Comparison of ENCODE assay signal across 26 cellular contexts in the genomic region with DNA sequence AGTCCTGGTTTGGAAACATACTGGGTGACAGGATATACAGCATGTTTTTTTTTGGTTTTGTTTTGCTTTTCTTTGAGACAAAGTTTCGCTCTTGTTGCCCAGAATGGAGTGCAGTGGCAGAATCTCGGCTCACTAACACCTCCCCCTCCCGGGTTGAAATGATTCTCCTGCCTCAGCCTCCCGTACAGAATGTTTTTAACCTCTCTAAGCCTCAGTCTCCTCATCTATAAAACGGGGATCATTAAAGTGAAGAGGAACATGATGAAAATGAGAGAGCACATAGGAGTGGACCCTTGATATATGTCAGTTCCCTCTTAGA. TPM values are rescaled to one million over a fixed set of nuclear protein-coding genes. Genes with fewer than 3 reads are reported as not detected.
DNase-seq lines count a peak whose midpoint lies in the region; ATAC-seq and TF ChIP-seq lines count a peak whose summit lies in the region.
"Had no signal": no experiment of that assay in that cellular context is flagged by ENCODE, and none has a peak within 500 bp of the region (broad histone marks: within the 10 kb centered on the region; RNA-seq: fewer than 3 reads in every experiment).

No MANE protein-coding gene starts in this region.

- no peaks in the 10 kb centered on the region for H3K27me3 Mint-ChIP-seq in activated naive CD4-positive, alpha-beta T cell treated with anti-CD3 and anti-CD28 coated beads for 36 hours (ENCODE audit: low read depth)
- H3K27me3 Mint-ChIP-seq in T-helper 1 cell treated with Interleukin-12 subunit alpha and Interleukin-12 subunit beta and Interleukin-4 antibody, amounts not matched to agents 30 μg/mL and 1 μg/mL, for 36 hours (ENCODE audit: low read depth), result no peaks in the 10 kb centered on the region
- H3K27me3 Mint-ChIP-seq in activated naive CD8-positive, alpha-beta T cell treated with anti-CD3 and anti-CD28 coated beads, Interleukin-2, amount 10 ng/mL, durations not matched to agents 7 days and 5 days, result no peaks in the 10 kb centered on the region
- no peaks in the 10 kb centered on the region for H3K27me3 Mint-ChIP-seq in progenitor cell of endocrine pancreas

- H3K9me3 Mint-ChIP-seq in activated naive CD4-positive, alpha-beta T cell treated with anti-CD3 and anti-CD28 coated beads for 36 hours, result no peaks in the 10 kb centered on the region
- no peaks in the 10 kb centered on the region for H3K9me3 Mint-ChIP-seq in T-helper 1 cell treated with Interleukin-12 subunit alpha and Interleukin-12 subunit beta and Interleukin-4 antibody, amounts not matched to agents 30 μg/mL and 1 μg/mL, for 36 hours
- H3K9me3 Mint-ChIP-seq in activated naive CD8-positive, alpha-beta T cell treated with anti-CD3 and anti-CD28 coated beads, Interleukin-2, amount 10 ng/mL, durations not matched to agents 7 days and 5 days, result no peaks in the 10 kb centered on the region
- H3K9me3 Mint-ChIP-seq in progenitor cell of endocrine pancreas (ENCODE audit: low read depth), result no peaks in the 10 kb centered on the region
- H3K9me3 Mint-ChIP-seq: H9 had no signal

- intact Hi-C loops in activated naive CD4-positive, alpha-beta T cell treated with anti-CD3 and anti-CD28 coated beads for 36 hours (cut with micrococcal nuclease), result loop anchor here (2.0 kb wide), 1 partner anchor 43 kb away; no protein-coding TSS in a partner anchor

- POLR2A ChIA-PET in activated naive CD8-positive, alpha-beta T cell treated with anti-CD3 and anti-CD28 coated beads, Interleukin-2, amount 10 ng/mL, durations not matched to agents 7 days and 5 days (lab: Charles Lee), result no interaction called here

- no peak overlapping the region for H3K4me3 Mint-ChIP-seq in activated naive CD4-positive, alpha-beta T cell treated with anti-CD3 and anti-CD28 coated beads for 36 hours
- H3K4me3 Mint-ChIP-seq in T-helper 1 cell treated with Interleukin-12 subunit alpha and Interleukin-12 subunit beta and Interleukin-4 antibody, amounts not matched to agents 30 μg/mL and 1 μg/mL, for 36 hours, result peak overlapping the region; percentile 50
- H3K4me3 Mint-ChIP-seq in activated naive CD8-positive, alpha-beta T cell treated with anti-CD3 and anti-CD28 coated beads, Interleukin-2, amount 10 ng/mL, durations not matched to agents 7 days and 5 days, result peak overlapping the region; percentile 41
- H3K4me3 Mint-ChIP-seq in progenitor cell of endocrine pancreas (ENCODE audit: low read depth), result no peak overlapping the region
- H3K4me3 Mint-ChIP-seq: H9 had no signal

- H3K4me1 Mint-ChIP-seq in activated naive CD4-positive, alpha-beta T cell treated with anti-CD3 and anti-CD28 coated beads for 36 hours (ENCODE audit: low read depth), result peaks cover 64% of the 10 kb centered on the region
- H3K4me1 Mint-ChIP-seq in T-helper 1 cell treated with Interleukin-12 subunit alpha and Interleukin-12 subunit beta and Interleukin-4 antibody, amounts not matched to agents 30 μg/mL and 1 μg/mL, for 36 hours (ENCODE audit: low read depth), result peaks cover 36% of the 10 kb centered on the region
- peaks cover 41% of the 10 kb centered on the region for H3K4me1 Mint-ChIP-seq in activated naive CD8-positive, alpha-beta T cell treated with anti-CD3 and anti-CD28 coated beads, Interleukin-2, amount 10 ng/mL, durations not matched to agents 7 days and 5 days
- H3K4me1 Mint-ChIP-seq in progenitor cell of endocrine pancreas (ENCODE audit: low read depth), result peaks cover 7% of the 10 kb centered on the region

- H3K36me3 Mint-ChIP-seq in activated naive CD4-positive, alpha-beta T cell treated with anti-CD3 and anti-CD28 coated beads for 36 hours (ENCODE audit: low read depth), result peaks cover 18% of the 10 kb centered on the region
- H3K36me3 Mint-ChIP-seq in T-helper 1 cell treated with Interleukin-12 subunit alpha and Interleukin-12 subunit beta and Interleukin-4 antibody, amounts not matched to agents 30 μg/mL and 1 μg/mL, for 36 hours (ENCODE audit: low read depth), result peaks cover 28% of the 10 kb centered on the region
- H3K36me3 Mint-ChIP-seq in activated naive CD8-positive, alpha-beta T cell treated with anti-CD3 and anti-CD28 coated beads, Interleukin-2, amount 10 ng/mL, durations not matched to agents 7 days and 5 days, result peaks cover 26% of the 10 kb centered on the region
- H3K36me3 Mint-ChIP-seq in progenitor cell of endocrine pancreas (ENCODE audit: insufficient read depth), result peaks cover 13% of the 10 kb centered on the region

- peak overlapping the region; percentile 75 for H3K27ac Mint-ChIP-seq in activated naive CD4-positive, alpha-beta T cell treated with anti-CD3 and anti-CD28 coated beads for 36 hours
- H3K27ac Mint-ChIP-seq in T-helper 1 cell treated with Interleukin-12 subunit alpha and Interleukin-12 subunit beta and Interleukin-4 antibody, amounts not matched to agents 30 μg/mL and 1 μg/mL, for 36 hours, result peak overlapping the region; percentile 72
- peak overlapping the region; percentile 98 for H3K27ac Mint-ChIP-seq in activated naive CD8-positive, alpha-beta T cell treated with anti-CD3 and anti-CD28 coated beads, Interleukin-2, amount 10 ng/mL, durations not matched to agents 7 days and 5 days
- peak overlapping the region; percentile 41 for H3K27ac Mint-ChIP-seq in progenitor cell of endocrine pancreas

- ATAC-seq in activated naive CD8-positive, alpha-beta T cell treated with anti-CD3 and anti-CD28 coated beads, Interleukin-2, amount 10 ng/mL, durations not matched to agents 7 days and 5 days (ENCODE audit: low read depth), result no peak
- ATAC-seq in GM21447 (IDR thresholded peaks at IDR 0.05; ENCODE audit: unreplicated experiment) (no peak), GM19455 (IDR thresholded peaks at IDR 0.05; ENCODE audit: unreplicated experiment) (no peak), GM18873 (IDR thresholded peaks at IDR 0.05; ENCODE audit: low FRiP score, unreplicated experiment) (no peak)
- ATAC-seq: activated CD4-positive, CD25-positive, alpha-beta regulatory T cell treated with anti-CD3 and anti-CD28 coated beads, Interleukin-2, amount 50 U/mL, for 24 hours; left colon had no signal

- CTCF ChIA-PET in activated naive CD4-positive, alpha-beta T cell treated with anti-CD3 and anti-CD28 coated beads for 36 hours (lab: Charles Lee), result interaction anchor here (1.6 kb wide), 1 partner anchor 29 kb away, joined by 5 read pairs; the partner anchor contains the start of gene KLHL22

- peak; percentile 35 for DNase-seq in activated naive CD4-positive, alpha-beta T cell treated with anti-CD3 and anti-CD28 coated beads for 36 hours
- DNase-seq in activated naive CD4-positive, alpha-beta T cell (lab: John Stamatoyannopoulos, UW), result no peak
- no peak for DNase-seq in activated naive CD8-positive, alpha-beta T cell treated with anti-CD3 and anti-CD28 coated beads, Interleukin-2, amount 10 ng/mL, durations not matched to agents 7 days and 5 days
- DNase-seq in progenitor cell of endocrine pancreas (ENCODE audit: low spot score, unreplicated experiment), result no peak
- DNase-seq: ACHN; activated gamma-delta T cell; Calu3; dermis blood vessel endothelial cell; DMS79 treated with DMSO at 0.1 percent for 48 hours; GF-D8; H9; hippocampal formation; left colon; NCI-H1417 treated with DMSO at 0.1 percent for 48 hours; NCI-H2081; NCI-H2227 treated with DMSO at 0.1 percent for 48 hours; NCI-H69; SIG-M5; sigmoid colon; stimulated activated CD4-positive, alpha-beta T cell treated with anti-CD3 and anti-CD28 coated beads, Interleukin-4, amount 100 ng/mL, for 4 hours; stimulated activated naive CD4-positive, alpha-beta T cell treated with Interleukin-2 at 50 U/mL for 16 hours had no signal

- no peak for TF ChIP-seq CTCF in progenitor cell of endocrine pancreas (IDR thresholded peaks at IDR 0.05; ENCODE audit: unreplicated experiment)

RNA-seq across cellular contexts. Expression of gene SCARF2, which starts 28.1 kb away (rescaled TPM):
- under 1 TPM; 0.21 to 0.30 TPM for total RNA-seq in activated naive CD4-positive, alpha-beta T cell treated with anti-CD3 and anti-CD28 coated beads for 36 hours
- total RNA-seq in activated naive CD8-positive, alpha-beta T cell treated with anti-CD3 and anti-CD28 coated beads, Interleukin-2, amount 10 ng/mL, durations not matched to agents 7 days and 5 days, result 1 to 10 TPM; 1.5 to 1.7 TPM
- 14.4 and 14.6 TPM in 2 replicates for total RNA-seq in progenitor cell of endocrine pancreas

RNA-seq across cellular contexts. Expression of gene KLHL22, which starts 29.9 kb away (rescaled TPM):
- total RNA-seq in activated naive CD4-positive, alpha-beta T cell treated with anti-CD3 and anti-CD28 coated beads for 36 hours, result 10 to 100 TPM; 10.1 to 11.7 TPM
- 10 to 100 TPM; 31.7 to 37.3 TPM for total RNA-seq in activated naive CD8-positive, alpha-beta T cell treated with anti-CD3 and anti-CD28 coated beads, Interleukin-2, amount 10 ng/mL, durations not matched to agents 7 days and 5 days
- total RNA-seq in progenitor cell of endocrine pancreas, result 47.3 and 51.6 TPM in 2 replicates

RNA-seq across cellular contexts. Expression of gene MED15, which starts 41.7 kb away (rescaled TPM):
- 100 to 1,000 TPM in 1 of 2 experiments, 10 to 100 TPM in 1; 94.7 to 108 TPM for total RNA-seq in activated naive CD4-positive, alpha-beta T cell treated with anti-CD3 and anti-CD28 coated beads for 36 hours
- total RNA-seq in activated naive CD8-positive, alpha-beta T cell treated with anti-CD3 and anti-CD28 coated beads, Interleukin-2, amount 10 ng/mL, durations not matched to agents 7 days and 5 days, result 100 to 1,000 TPM; 227 to 233 TPM
- total RNA-seq in progenitor cell of endocrine pancreas, result 77.8 and 78.0 TPM in 2 replicates

Comparison
In these comparisons a context has a peak if more than half of its experiments do, and no peak if none do; other contexts are left out.
1. H3K27ac Mint-ChIP-seq: peak in every context shown above with its lines; median percentile 98 in activated naive CD8-positive, alpha-beta T cell treated with anti-CD3 and anti-CD28 coated beads, Interleukin-2, amount 10 ng/mL, durations not matched to agents 7 days and 5 days; 75 in activated naive CD4-positive, alpha-beta T cell treated with anti-CD3 and anti-CD28 coated beads for 36 hours; 72 in T-helper 1 cell treated with Interleukin-12 subunit alpha and Interleukin-12 subunit beta and Interleukin-4 antibody, amounts not matched to agents 30 μg/mL and 1 μg/mL, for 36 hours; 41 in progenitor cell of endocrine pancreas.
2. H3K4me3 Mint-ChIP-seq: peak in T-helper 1 cell treated with Interleukin-12 subunit alpha and Interleukin-12 subunit beta and Interleukin-4 antibody, amounts not matched to agents 30 μg/mL and 1 μg/mL, for 36 hours (single experiment) and activated naive CD8-positive, alpha-beta T cell treated with anti-CD3 and anti-CD28 coated beads, Interleukin-2, amount 10 ng/mL, durations not matched to agents 7 days and 5 days (single experiment); none in activated naive CD4-positive, alpha-beta T cell treated with anti-CD3 and anti-CD28 coated beads for 36 hours (single experiment) and progenitor cell of endocrine pancreas (single experiment).